In genomic region chr2:10912076-10912731, GRCh38 we compare ENCODE assay signal across 1 cellular context.
TF ChIP-seq lines count a peak whose summit lies in the region.

No MANE protein-coding gene starts in this region.

TF ChIP-seq in H1, 55 proteins besides CTCF, POLR2A, EP300 and RAD21:
- TF ChIP-seq MAX (IDR thresholded peaks at IDR 0.05) (0 out of 2 replicates have a peak, but pooled peaks have one; percentile 12), HDAC2 (IDR thresholded peaks at IDR 0.05; ENCODE audit: borderline replicate concordance in 1 of 2, low read depth in 2 of 2, low read length in 2 of 2) (no peak), EZH2 (IDR thresholded peaks at IDR 0.05; ENCODE audit: low read depth, low read length, severe bottlenecking) (peak; percentile 42), SP1 (IDR thresholded peaks at IDR 0.05; ENCODE audit: low read depth, low read length) (no peak), KDM4A (IDR thresholded peaks at IDR 0.05; ENCODE audit: low read depth, low read length, severe bottlenecking) (peak; percentile 26), SUZ12 (IDR thresholded peaks at IDR 0.05; ENCODE audit: low read length) (peak; percentile 47; the same call in 1 of the 2 replicates)
